ENCODE assay signal across 8 cellular contexts in the genomic region with DNA sequence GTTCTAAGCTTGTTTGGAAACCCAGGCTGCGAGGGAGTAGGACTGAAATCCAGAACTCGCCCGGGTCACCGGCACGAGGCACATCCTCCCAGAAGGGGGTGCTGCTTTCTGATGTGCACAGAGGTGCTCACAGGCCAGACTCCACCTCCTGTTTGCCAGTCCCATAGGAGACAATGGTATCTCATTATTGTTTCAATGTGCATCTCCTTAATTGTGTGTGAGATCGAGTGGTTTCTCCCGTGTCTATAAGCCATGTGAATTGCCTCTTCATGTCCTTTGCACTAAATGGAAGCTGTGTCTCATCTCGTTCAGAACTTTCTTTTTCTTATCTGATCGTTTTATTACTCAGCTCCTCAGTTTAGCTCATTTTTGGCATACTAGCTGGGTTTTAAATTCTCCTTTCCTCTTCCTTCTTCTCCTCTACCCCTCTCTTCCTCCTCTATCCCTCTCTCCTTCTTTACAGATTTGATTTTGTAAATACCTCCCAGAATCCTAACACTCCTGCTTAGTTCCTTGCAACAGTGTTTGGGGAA. TPM values are rescaled to one million over a fixed set of nuclear protein-coding genes. Genes with fewer than 3 reads are reported as not detected.
DNase-seq lines count a peak whose midpoint lies in the region; ATAC-seq and TF ChIP-seq lines count a peak whose summit lies in the region.

No MANE protein-coding gene starts in this region.

- H3K4me1 ChIP-seq in SJSA1 (replicated peaks): peaks cover 7% of the 10 kb centered on the region
- peaks cover 0 to 7% (median 0%) of the 10 kb centered on the region in 12 donors for H3K4me1 ChIP-seq in heart left ventricle
- no peaks in the 10 kb centered on the region for H3K4me1 ChIP-seq in skeletal muscle satellite cell (ENCODE audit: control insufficient read depth, insufficient read depth, low read length)

- H3K36me3 ChIP-seq in SJSA1: no peaks in the 10 kb centered on the region
- no peaks in the 10 kb centered on the region for H3K36me3 ChIP-seq in heart left ventricle
- no peaks in the 10 kb centered on the region for H3K36me3 ChIP-seq in skeletal muscle satellite cell (ENCODE audit: insufficient read depth, low read length)

- H3K27ac ChIP-seq in SJSA1 (no peak overlapping the region), heart left ventricle (no peak overlapping the region)

- H3K4me2 ChIP-seq in skeletal muscle satellite cell (ENCODE audit: low read length): peak overlapping the region; percentile 8

- peak in 11 of 12 donors; percentile 11 to 44 (median 37) for TF ChIP-seq CTCF in heart left ventricle (IDR thresholded peaks at IDR 0.05)

- TF ChIP-seq POLR2A in heart left ventricle (IDR thresholded peaks at IDR 0.05): no peak

- peak; percentile 38 for DNase-seq in NCI-H1092 treated with DMSO at 0.1 percent for 48 hours (lab: John Stamatoyannopoulos, UW)
- no peak for DNase-seq in NCI-H1092 (lab: John Stamatoyannopoulos, UW)
- DNase-seq in SJSA1 (ENCODE audit: low read depth in 1 of 2, low spot score in 2 of 2): peak; percentile 34 to 63
- DNase-seq in activated naive CD4-positive, alpha-beta T cell (lab: John Stamatoyannopoulos, UW): peak in 3 of 4 experiments; percentile 23 to 59 (median 45)
- peak; percentile 23 to 74 (median 40) for DNase-seq in heart left ventricle
- DNase-seq in NCI-H128 (lab: John Stamatoyannopoulos, UW; ENCODE audit: unreplicated experiment): no peak

- H3K4me3 ChIP-seq in SJSA1: no peak overlapping the region
- no peak overlapping the region for H3K4me3 ChIP-seq in heart left ventricle
- no peak overlapping the region for H3K4me3 ChIP-seq in skeletal muscle satellite cell (ENCODE audit: low read length)

- H3K9me3 ChIP-seq in SJSA1 (replicated peaks): no peaks in the 10 kb centered on the region
- H3K9me3 ChIP-seq in heart left ventricle: no peaks in the 10 kb centered on the region
- no peaks in the 10 kb centered on the region for H3K9me3 ChIP-seq in skeletal muscle satellite cell (replicated peaks; ENCODE audit: low read length)

- ATAC-seq in HG03432 (IDR thresholded peaks at IDR 0.05; ENCODE audit: unreplicated experiment): peak; percentile 73
- peak in 2 of 4 donors; percentile 39 to 67 for ATAC-seq in heart left ventricle

- no peak overlapping the region for H3K9ac ChIP-seq in skeletal muscle satellite cell (ENCODE audit: low read depth, low read length)

- 7 to 15% (median 7%) methylated on average over 9 of the region's 9 CpGs for WGBS in heart left ventricle, 4 donors

- intact Hi-C loops in heart left ventricle (cut with DNase I): loop anchor here in 9 of 10 donors (2.0 to 10.0 kb wide), 7 partner anchors 209 to 701 kb away; no protein-coding TSS in a partner anchor

- no peaks in the 10 kb centered on the region for H3K27me3 ChIP-seq in SJSA1 (replicated peaks)
- peaks cover 0 to 38% (median 0%) of the 10 kb centered on the region in 9 donors for H3K27me3 ChIP-seq in heart left ventricle
- H3K27me3 ChIP-seq in skeletal muscle satellite cell (ENCODE audit: control insufficient read depth, insufficient read depth, low read length): peaks cover 3% of the 10 kb centered on the region

RNA-seq across cellular contexts. Expression of a gene that starts 32.1 kb away (rescaled TPM):
- total RNA-seq in SJSA1 (2014; rRNA removed; shearing (Covaris generic)): 1.8 and 4.2 TPM in 2 replicates
- 10 to 100 TPM in 1 of 9 donors, 1 to 10 TPM in 6, under 1 TPM in 2; 0.75 to 18.4 (median 1.8) TPM for total RNA-seq in heart left ventricle
- polyA plus RNA-seq in heart left ventricle: under 1 TPM; 0.30 to 0.55 TPM
- not detected in 2 replicates for total RNA-seq in skeletal muscle satellite cell (2012; rRNA removed)

RNA-seq across cellular contexts. Expression of a gene that starts 48.8 kb away (rescaled TPM):
- total RNA-seq in SJSA1 (2014; rRNA removed; shearing (Covaris generic)): not detected in 2 replicates
- total RNA-seq in heart left ventricle: not detected
- under 1 TPM in 1 of 2 donors, not detected in 1; 0.08 TPM for polyA plus RNA-seq in heart left ventricle
- total RNA-seq in skeletal muscle satellite cell (2012; rRNA removed): not detected in 2 replicates

Comparison
In these comparisons a context has a peak if more than half of its experiments do, and no peak if none do; other contexts are left out.
1. DNase-seq: peak in NCI-H1092 treated with DMSO at 0.1 percent for 48 hours (single experiment), SJSA1 (2 of 2), activated naive CD4-positive, alpha-beta T cell (3 of 4) and heart left ventricle (5 of 5); none in NCI-H1092 (single experiment) and NCI-H128 (single experiment).